13 cellular contexts compared by ENCODE assay signal in genomic region chr1:8938232-8939117, GRCh38. TPM values are rescaled to one million over a fixed set of nuclear protein-coding genes. Genes with fewer than 3 reads are reported as not detected.
DNase-seq lines count a peak whose midpoint lies in the region; ATAC-seq and TF ChIP-seq lines count a peak whose summit lies in the region.
"Had no signal": no experiment of that assay in that cellular context is flagged by ENCODE, and none has a peak within 500 bp of the region (broad histone marks: within the 10 kb centered on the region; RNA-seq: fewer than 3 reads in every experiment).

No MANE protein-coding gene starts in this region.

- no peaks in the 10 kb centered on the region for H4K20me1 ChIP-seq in fibroblast of lung (ENCODE audit: control insufficient read depth, extremely low read depth, insufficient read depth, low read length)

- POLR2A ChIA-PET in HEK293T (lab: Yijun Ruan, JAX): no interaction called here

- peaks cover 6% of the 10 kb centered on the region for H3K4me1 ChIP-seq in CD4-positive, CD25-positive, alpha-beta regulatory T cell (ENCODE audit: control insufficient read depth, insufficient read depth, low read length, poor library complexity, severe bottlenecking)
- H3K4me1 ChIP-seq in fibroblast of lung (ENCODE audit: control insufficient read depth, extremely low read depth, insufficient read depth, low read length): no peaks in the 10 kb centered on the region
- peaks cover 3% of the 10 kb centered on the region for H3K4me1 ChIP-seq in foreskin keratinocyte

- H3K27ac ChIP-seq in CD4-positive, CD25-positive, alpha-beta regulatory T cell (ENCODE audit: insufficient read depth, low read length, poor library complexity, severe bottlenecking): no peak overlapping the region
- H3K27ac ChIP-seq in fibroblast of lung (ENCODE audit: insufficient read depth, low read length): no peak overlapping the region
- no peak overlapping the region for H3K27ac ChIP-seq in foreskin keratinocyte
- H3K27ac ChIP-seq: KMS-11 had no signal

- CTCF ChIA-PET in HEK293T (lab: Yijun Ruan, JAX): interaction anchor here (2.3 kb wide), 1 partner anchor 24 kb away, joined by 7 read pairs; no protein-coding TSS in a partner anchor

- H3K9me3 ChIP-seq in CD4-positive, CD25-positive, alpha-beta regulatory T cell (ENCODE audit: control insufficient read depth in 2 of 2, low read length in 2 of 2): no peaks in the 10 kb centered on the region
- H3K9me3 ChIP-seq in T-helper 17 cell (ENCODE audit: control insufficient read depth, low read length, poor library complexity, severe bottlenecking) (no peaks in the 10 kb centered on the region), fibroblast of lung (ENCODE audit: control insufficient read depth, insufficient read depth, low read depth, low read length) (no peaks in the 10 kb centered on the region)

- no peak for ATAC-seq in CD4-positive, CD25-positive, alpha-beta regulatory T cell (ENCODE audit: low read depth in 2 of 2)
- peak; percentile 39 for ATAC-seq in T-helper 17 cell
- ATAC-seq in HG03460 (IDR thresholded peaks at IDR 0.05; ENCODE audit: unreplicated experiment): no peak
- ATAC-seq in HG03378 (IDR thresholded peaks at IDR 0.05; ENCODE audit: unreplicated experiment): no peak
- no peak for ATAC-seq in foreskin keratinocyte

- H3K4me1 Mint-ChIP-seq in CD4-positive, CD25-positive, alpha-beta regulatory T cell: peaks cover 0 to 28% (median 10%) of the 10 kb centered on the region in 4 donors
- peaks cover 41% of the 10 kb centered on the region for H3K4me1 Mint-ChIP-seq in T-helper 17 cell
- H3K4me1 Mint-ChIP-seq: activated B cell treated with CpG ODN at 0.5 μM for 24 hours had no signal

- TF ChIP-seq CTCF in fibroblast of lung (conservative IDR thresholded peaks at IDR 0.05 in 1 of 2, IDR thresholded peaks at IDR 0.05 in 1 of 2; ENCODE audit: low read depth in 1 of 2, low read length in 2 of 2) (no peak), foreskin keratinocyte (conservative IDR thresholded peaks at IDR 0.05) (no peak)

- H2AFZ ChIP-seq in fibroblast of lung (ENCODE audit: low read length): no peak overlapping the region

- H3K27me3 Mint-ChIP-seq in CD4-positive, CD25-positive, alpha-beta regulatory T cell: no peaks in the 10 kb centered on the region
- H3K27me3 Mint-ChIP-seq in T-helper 17 cell: no peaks in the 10 kb centered on the region
- H3K27me3 Mint-ChIP-seq: CD4-positive, alpha-beta T cell had no signal

- H3K27me3 ChIP-seq in CD4-positive, CD25-positive, alpha-beta regulatory T cell (ENCODE audit: control insufficient read depth, insufficient read depth, low read length): no peaks in the 10 kb centered on the region
- H3K27me3 ChIP-seq in fibroblast of lung (ENCODE audit: control insufficient read depth, insufficient read depth, low read length) (no peaks in the 10 kb centered on the region), foreskin keratinocyte (no peaks in the 10 kb centered on the region)

- no peaks in the 10 kb centered on the region for H3K36me3 ChIP-seq in CD4-positive, CD25-positive, alpha-beta regulatory T cell (ENCODE audit: control insufficient read depth, insufficient read depth, low read length)
- H3K36me3 ChIP-seq in fibroblast of lung (ENCODE audit: control insufficient read depth, insufficient read depth, low read length): no peaks in the 10 kb centered on the region

- no peak overlapping the region for H3K9ac ChIP-seq in fibroblast of lung (ENCODE audit: insufficient read depth, low read length)
- H3K9ac ChIP-seq: KMS-11 had no signal

- DNase-seq in CD4-positive, CD25-positive, alpha-beta regulatory T cell: peak in 1 of 3 donors; percentile 62
- no peak for DNase-seq in HEK293T (ENCODE audit: extremely low spot score)
- DNase-seq in T-helper 17 cell: no peak
- DNase-seq in fibroblast of lung (ENCODE audit: low read depth in 2 of 2): peak; percentile 17 to 22
- DNase-seq in mucosa of gallbladder (ENCODE audit: low spot score): no peak
- DNase-seq in foreskin keratinocyte: no peak
- DNase-seq: activated B cell treated with CpG ODN at 0.5 μM for 24 hours; CD4-positive, alpha-beta T cell; stimulated activated CD4-positive, alpha-beta T cell treated with anti-CD3 and anti-CD28 coated beads, Interleukin-1b, Interleukin-23, amount 100 ng/mL, for 48 hours had no signal

- no peaks in the 10 kb centered on the region for H3K9me3 Mint-ChIP-seq in CD4-positive, CD25-positive, alpha-beta regulatory T cell
- H3K9me3 Mint-ChIP-seq: activated B cell treated with CpG ODN at 0.5 μM for 24 hours; CD4-positive, alpha-beta T cell had no signal

- no peaks in the 10 kb centered on the region for H3K79me2 ChIP-seq in fibroblast of lung (ENCODE audit: control insufficient read depth, insufficient read depth, low read length)

- H3K4me2 ChIP-seq in fibroblast of lung (ENCODE audit: extremely low read depth, insufficient read depth, low read length): no peak overlapping the region
- H3K4me2 ChIP-seq: KMS-11 had no signal

- peak overlapping the region in 2 of 3 donors; percentile 3 to 10 for H3K27ac Mint-ChIP-seq in CD4-positive, CD25-positive, alpha-beta regulatory T cell
- peak overlapping the region; percentile 74 for H3K27ac Mint-ChIP-seq in T-helper 17 cell
- H3K27ac Mint-ChIP-seq: activated B cell treated with CpG ODN at 0.5 μM for 24 hours; CD4-positive, alpha-beta T cell had no signal

- H3K36me3 Mint-ChIP-seq in CD4-positive, CD25-positive, alpha-beta regulatory T cell: no peaks in the 10 kb centered on the region
- peaks cover 4% of the 10 kb centered on the region for H3K36me3 Mint-ChIP-seq in T-helper 17 cell (ENCODE audit: low read depth)

- H3K4me3 ChIP-seq in CD4-positive, CD25-positive, alpha-beta regulatory T cell (ENCODE audit: low read depth, low read length): no peak overlapping the region
- no peak overlapping the region for H3K4me3 ChIP-seq in fibroblast of lung (replicated peaks in 1 of 4; ENCODE audit: control extremely low read depth in 1 of 4, insufficient read depth in 1 of 4, low read depth in 3 of 4, low read length in 4 of 4)

- H3K4me3 Mint-ChIP-seq in CD4-positive, CD25-positive, alpha-beta regulatory T cell: no peak overlapping the region
- peak overlapping the region; percentile 21 for H3K4me3 Mint-ChIP-seq in T-helper 17 cell
- H3K4me3 Mint-ChIP-seq: activated B cell treated with CpG ODN at 0.5 μM for 24 hours; CD4-positive, alpha-beta T cell had no signal

TF ChIP-seq in HEK293T, 16 proteins besides CTCF, POLR2A, EP300 and RAD21:
- TF ChIP-seq PKNOX1 (IDR thresholded peaks at IDR 0.05): peak; percentile 83
- TF ChIP-seq BHLHE40 (IDR thresholded peaks at IDR 0.05; ENCODE audit: borderline replicate concordance): no peak

RNA-seq across cellular contexts. Expression of gene CA6, which starts 7.2 kb away (rescaled TPM):
- total RNA-seq in CD4-positive, CD25-positive, alpha-beta regulatory T cell: not detected
- polyA plus RNA-seq in CD4-positive, CD25-positive, alpha-beta regulatory T cell: under 1 TPM in 2 of 4 donors, not detected in 2; 0.41 to 0.61 TPM
- total RNA-seq in T-helper 17 cell (1 to 10 TPM in 1 of 2 donors, not detected in 1; 1.6 TPM), fibroblast of lung (not detected in 2 replicates), mucosa of gallbladder (not detected), foreskin keratinocyte (not detected in 2 replicates)
- polyA plus RNA-seq in fibroblast of lung (not detected in 2 replicates), foreskin keratinocyte (not detected in 2 replicates)
- polyA plus RNA-seq in fibroblast of lung (2012): not detected in 2 replicates
- not detected in 2 replicates for polyA minus RNA-seq in fibroblast of lung (ENCODE audit: low replicate concordance)
- total RNA-seq: activated B cell treated with CpG ODN at 0.5 μM for 24 hours, posterior vena cava had no signal

RNA-seq across cellular contexts. Expression of gene ENO1, which starts 60.0 kb away (rescaled TPM):
- total RNA-seq in CD4-positive, CD25-positive, alpha-beta regulatory T cell: 353 TPM
- 1,000 to 10,000 TPM in 3 of 4 donors, 100 to 1,000 TPM in 1; 913 to 1,094 (median 1,059) TPM for polyA plus RNA-seq in CD4-positive, CD25-positive, alpha-beta regulatory T cell
- total RNA-seq in T-helper 17 cell (100 to 1,000 TPM; 322 to 380 TPM), fibroblast of lung (963 and 971 TPM in 2 replicates), mucosa of gallbladder (631 TPM), foreskin keratinocyte (2,474 and 2,598 TPM in 2 replicates)
- polyA plus RNA-seq in fibroblast of lung (1,177 and 1,629 TPM in 2 replicates), foreskin keratinocyte (2,513 and 2,566 TPM in 2 replicates)
- 1,392 and 2,021 TPM in 2 replicates for polyA plus RNA-seq in fibroblast of lung (2012)
- polyA minus RNA-seq in fibroblast of lung (ENCODE audit: low replicate concordance): 1,769 and 2,224 TPM in 2 replicates

Comparison
In these comparisons a context has a peak if more than half of its experiments do, and no peak if none do; other contexts are left out.
1. DNase-seq: peak in fibroblast of lung (2 of 2); none in HEK293T (single experiment), T-helper 17 cell (0 of 3), mucosa of gallbladder (single experiment) and foreskin keratinocyte (0 of 2).